In the genomic region with DNA sequence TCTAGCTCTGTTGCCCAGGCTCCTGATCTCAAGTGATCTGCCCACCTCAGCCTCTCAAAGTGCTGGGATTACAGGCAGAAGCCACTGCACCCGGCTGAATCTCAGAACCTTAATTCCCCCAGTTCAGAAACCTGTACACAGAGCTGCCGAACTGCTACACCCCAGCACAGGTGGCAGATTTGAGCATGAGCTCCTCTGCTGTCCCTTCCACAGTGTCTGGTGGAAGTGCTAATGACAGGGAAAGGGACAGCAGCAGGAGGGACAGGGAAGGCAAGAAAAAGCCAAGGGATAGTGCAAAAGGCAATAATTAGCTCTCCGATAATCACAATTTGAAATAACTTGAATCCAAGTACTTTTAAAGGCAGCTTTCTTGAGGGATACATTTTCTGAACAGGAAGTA, we compare ENCODE assay signal across 36 cellular contexts.
"Had no signal": no experiment of that assay in that cellular context is flagged by ENCODE, and none has a peak within 500 bp of the region (broad histone marks: within the 10 kb centered on the region; RNA-seq: fewer than 3 reads in every experiment).

No MANE protein-coding gene starts in this region.

- H3K27ac Mint-ChIP-seq: activated CD4-positive, alpha-beta memory T cell treated with anti-CD3 and anti-CD28 coated beads for 36 hours; activated CD4-positive, alpha-beta T cell treated with anti-CD3 and anti-CD28 coated beads for 36 hours; activated CD4-positive, alpha-beta T cell treated with anti-CD3 and anti-CD28 coated beads, Interleukin-2, amount 10 ng/mL, durations not matched to agents 24 days and 14 days; activated CD8-positive, alpha-beta memory T cell treated with anti-CD3 and anti-CD28 coated beads, Interleukin-2, amount 10 ng/mL, durations not matched to agents 7 days and 5 days; activated CD8-positive, alpha-beta T cell treated with anti-CD3 and anti-CD28 coated beads, Interleukin-2, amount 10 ng/mL, durations not matched to agents 7 days and 5 days; activated naive CD4-positive, alpha-beta T cell treated with anti-CD3 and anti-CD28 coated beads for 36 hours; activated naive CD4-positive, alpha-beta T cell treated with anti-CD3 and anti-CD28 coated beads, Interleukin-2, amount 50 U/mL, for 24 hours; activated naive CD8-positive, alpha-beta T cell treated with anti-CD3 and anti-CD28 coated beads for 36 hours; activated T-helper 1 cell treated with anti-CD3 and anti-CD28 coated beads, Interleukin-12 subunit alpha, Interleukin-12 subunit beta, Interleukin-2, Interleukin-4 antibody, amounts not matched to agents 30 ng/mL and 10 ng/mL and 1 ng/mL, durations not matched to agents 14 hours and 24 hours and 36 hours; activated T-helper 2 cell treated with anti-CD3 and anti-CD28 coated beads, Interferon-gamma antibody, Interleukin-2, Interleukin-4, amounts not matched to agents 10 μg/mL and 5 μg/mL and 100 μg/mL, durations not matched to agents 14 hours and 24 hours and 36 hours; T-helper 17 cell; T-helper 2 cell treated with Interferon-gamma antibody and Interleukin-4, amounts not matched to agents 5 μg/mL and 100 μg/mL, for 36 hours had no signal

- H3K36me3 Mint-ChIP-seq: activated CD4-positive, alpha-beta memory T cell treated with anti-CD3 and anti-CD28 coated beads for 36 hours; activated CD8-positive, alpha-beta memory T cell treated with anti-CD3 and anti-CD28 coated beads, Interleukin-2, amount 10 ng/mL, durations not matched to agents 7 days and 5 days; activated naive CD4-positive, alpha-beta T cell treated with anti-CD3 and anti-CD28 coated beads, Interleukin-2, amount 50 U/mL, for 24 hours; activated naive CD8-positive, alpha-beta T cell treated with anti-CD3 and anti-CD28 coated beads for 36 hours; brain had no signal

- H3K4me3 Mint-ChIP-seq: activated CD4-positive, alpha-beta memory T cell treated with anti-CD3 and anti-CD28 coated beads for 36 hours; activated CD4-positive, alpha-beta T cell treated with anti-CD3 and anti-CD28 coated beads for 36 hours; activated CD4-positive, alpha-beta T cell treated with anti-CD3 and anti-CD28 coated beads, Interleukin-2, amount 10 ng/mL, durations not matched to agents 24 days and 14 days; activated CD8-positive, alpha-beta memory T cell treated with anti-CD3 and anti-CD28 coated beads, Interleukin-2, amount 10 ng/mL, durations not matched to agents 7 days and 5 days; activated CD8-positive, alpha-beta T cell treated with anti-CD3 and anti-CD28 coated beads, Interleukin-2, amount 10 ng/mL, durations not matched to agents 7 days and 5 days; activated naive CD4-positive, alpha-beta T cell treated with anti-CD3 and anti-CD28 coated beads for 36 hours; activated naive CD4-positive, alpha-beta T cell treated with anti-CD3 and anti-CD28 coated beads, Interleukin-2, amount 50 U/mL, for 24 hours; activated naive CD8-positive, alpha-beta T cell treated with anti-CD3 and anti-CD28 coated beads for 36 hours; activated T-helper 1 cell treated with anti-CD3 and anti-CD28 coated beads, Interleukin-12 subunit alpha, Interleukin-12 subunit beta, Interleukin-2, Interleukin-4 antibody, amounts not matched to agents 30 ng/mL and 10 ng/mL and 1 ng/mL, durations not matched to agents 14 hours and 24 hours and 36 hours; brain; effector memory CD8-positive, alpha-beta T cell; T-helper 17 cell; T-helper 2 cell treated with Interferon-gamma antibody and Interleukin-4, amounts not matched to agents 5 μg/mL and 100 μg/mL, for 36 hours had no signal

- FAIRE-seq: colon had no signal

- H3K27me3 Mint-ChIP-seq: activated CD4-positive, alpha-beta memory T cell treated with anti-CD3 and anti-CD28 coated beads for 36 hours; activated CD4-positive, alpha-beta T cell treated with anti-CD3 and anti-CD28 coated beads for 36 hours; activated CD4-positive, alpha-beta T cell treated with anti-CD3 and anti-CD28 coated beads, Interleukin-2, amount 10 ng/mL, durations not matched to agents 24 days and 14 days; activated CD8-positive, alpha-beta memory T cell treated with anti-CD3 and anti-CD28 coated beads, Interleukin-2, amount 10 ng/mL, durations not matched to agents 7 days and 5 days; activated naive CD8-positive, alpha-beta T cell treated with anti-CD3 and anti-CD28 coated beads for 36 hours; brain; effector memory CD8-positive, alpha-beta T cell; T-helper 17 cell had no signal

- ATAC-seq: activated CD4-positive, alpha-beta T cell treated with anti-CD3 and anti-CD28 coated beads for 36 hours; activated CD8-positive, alpha-beta memory T cell treated with anti-CD3 and anti-CD28 coated beads, Interleukin-2, amount 10 ng/mL, durations not matched to agents 7 days and 5 days; activated CD8-positive, alpha-beta T cell treated with anti-CD3 and anti-CD28 coated beads, Interleukin-2, amount 10 ng/mL, durations not matched to agents 7 days and 5 days; effector memory CD8-positive, alpha-beta T cell; foreskin keratinocyte; gastrocnemius medialis; heart left ventricle; T-helper 17 cell had no signal

- H3K36me3 ChIP-seq: ascending aorta, breast epithelium, cardiac muscle cell, esophagus muscularis mucosa, gastrocnemius medialis, heart left ventricle had no signal

- H3K9me3 ChIP-seq: ascending aorta, breast epithelium, esophagus muscularis mucosa, gastrocnemius medialis, heart left ventricle had no signal

- DNase-seq: activated CD4-positive, alpha-beta memory T cell treated with anti-CD3 and anti-CD28 coated beads for 36 hours; activated CD4-positive, alpha-beta T cell treated with anti-CD3 and anti-CD28 coated beads for 36 hours; activated CD4-positive, alpha-beta T cell treated with anti-CD3 and anti-CD28 coated beads, Interleukin-2, amount 10 ng/mL, durations not matched to agents 24 days and 14 days; activated CD4-positive, CD25-positive, alpha-beta regulatory T cell; activated CD4-positive, CD25-positive, alpha-beta regulatory T cell treated with anti-CD3 and anti-CD28 coated beads, Interleukin-2, amount 50 U/mL, for 72 hours; activated CD8-positive, alpha-beta memory T cell treated with anti-CD3 and anti-CD28 coated beads, Interleukin-2, amount 10 ng/mL, durations not matched to agents 7 days and 5 days; activated CD8-positive, alpha-beta memory T cell treated with anti-CD3 and anti-CD28 coated beads, Interleukin-2, amount 50 U/mL, for 4 hours; activated CD8-positive, alpha-beta T cell treated with anti-CD3 and anti-CD28 coated beads, Interleukin-2, amount 10 ng/mL, durations not matched to agents 7 days and 5 days; activated effector memory CD4-positive, alpha-beta T cell treated with anti-CD3 and anti-CD28 coated beads, Interleukin-2, amount 50 U/mL, for 16 hours; activated naive CD4-positive, alpha-beta T cell treated with anti-CD3 and anti-CD28 coated beads for 36 hours; activated naive CD8-positive, alpha-beta T cell treated with anti-CD3 and anti-CD28 coated beads for 36 hours; activated T-cell treated with anti-CD3 and anti-CD28 coated beads, Interleukin-2, amount 50 U/mL, for 1 hour; activated T-cell treated with anti-CD3 and anti-CD28 coated beads, Interleukin-2, amount 50 U/mL, for 48 hours; central memory CD4-positive, alpha-beta T cell; cortex of kidney; dermis blood vessel endothelial cell; effector CD4-positive, alpha-beta T cell; effector memory CD8-positive, alpha-beta T cell; erythroblast; foreskin keratinocyte; gastrocnemius medialis; glutamatergic neuron; heart left ventricle; T-helper 1 cell; T-helper 17 cell; T1000 had no signal

- H3K27me3 ChIP-seq: ascending aorta, breast epithelium, cardiac muscle cell, esophagus muscularis mucosa, foreskin keratinocyte, gastrocnemius medialis, heart left ventricle had no signal

- H3K9me3 Mint-ChIP-seq: activated CD4-positive, alpha-beta memory T cell treated with anti-CD3 and anti-CD28 coated beads for 36 hours; activated CD4-positive, alpha-beta T cell treated with anti-CD3 and anti-CD28 coated beads, Interleukin-2, amount 10 ng/mL, durations not matched to agents 24 days and 14 days; activated naive CD4-positive, alpha-beta T cell treated with anti-CD3 and anti-CD28 coated beads for 36 hours; activated naive CD4-positive, alpha-beta T cell treated with anti-CD3 and anti-CD28 coated beads, Interleukin-2, amount 50 U/mL, for 24 hours; activated naive CD8-positive, alpha-beta T cell treated with anti-CD3 and anti-CD28 coated beads for 36 hours; activated T-helper 1 cell treated with anti-CD3 and anti-CD28 coated beads, Interleukin-12 subunit alpha, Interleukin-12 subunit beta, Interleukin-2, Interleukin-4 antibody, amounts not matched to agents 30 ng/mL and 10 ng/mL and 1 ng/mL, durations not matched to agents 14 hours and 24 hours and 36 hours; activated T-helper 2 cell treated with anti-CD3 and anti-CD28 coated beads, Interferon-gamma antibody, Interleukin-2, Interleukin-4, amounts not matched to agents 10 μg/mL and 5 μg/mL and 100 μg/mL, durations not matched to agents 14 hours and 24 hours and 36 hours; T-helper 2 cell treated with Interferon-gamma antibody and Interleukin-4, amounts not matched to agents 5 μg/mL and 100 μg/mL, for 36 hours had no signal

- H3K4me1 Mint-ChIP-seq: activated CD4-positive, alpha-beta T cell treated with anti-CD3 and anti-CD28 coated beads for 36 hours; activated CD4-positive, alpha-beta T cell treated with anti-CD3 and anti-CD28 coated beads, Interleukin-2, amount 10 ng/mL, durations not matched to agents 24 days and 14 days; activated CD8-positive, alpha-beta memory T cell treated with anti-CD3 and anti-CD28 coated beads, Interleukin-2, amount 10 ng/mL, durations not matched to agents 7 days and 5 days; activated naive CD4-positive, alpha-beta T cell treated with anti-CD3 and anti-CD28 coated beads, Interleukin-2, amount 50 U/mL, for 24 hours; activated naive CD8-positive, alpha-beta T cell treated with anti-CD3 and anti-CD28 coated beads for 36 hours; T-helper 17 cell had no signal

- H3K4me3 ChIP-seq: ascending aorta, breast epithelium, cardiac muscle cell, esophagus muscularis mucosa, gastrocnemius medialis, heart left ventricle had no signal

- H3K4me1 ChIP-seq: ascending aorta, breast epithelium, esophagus muscularis mucosa, foreskin keratinocyte, heart left ventricle had no signal

- H3K27ac ChIP-seq: ascending aorta, breast epithelium, cardiac muscle cell, esophagus muscularis mucosa, foreskin keratinocyte, gastrocnemius medialis, heart left ventricle had no signal
